ENCODE assay signal across 10 cellular contexts in the genomic region with DNA sequence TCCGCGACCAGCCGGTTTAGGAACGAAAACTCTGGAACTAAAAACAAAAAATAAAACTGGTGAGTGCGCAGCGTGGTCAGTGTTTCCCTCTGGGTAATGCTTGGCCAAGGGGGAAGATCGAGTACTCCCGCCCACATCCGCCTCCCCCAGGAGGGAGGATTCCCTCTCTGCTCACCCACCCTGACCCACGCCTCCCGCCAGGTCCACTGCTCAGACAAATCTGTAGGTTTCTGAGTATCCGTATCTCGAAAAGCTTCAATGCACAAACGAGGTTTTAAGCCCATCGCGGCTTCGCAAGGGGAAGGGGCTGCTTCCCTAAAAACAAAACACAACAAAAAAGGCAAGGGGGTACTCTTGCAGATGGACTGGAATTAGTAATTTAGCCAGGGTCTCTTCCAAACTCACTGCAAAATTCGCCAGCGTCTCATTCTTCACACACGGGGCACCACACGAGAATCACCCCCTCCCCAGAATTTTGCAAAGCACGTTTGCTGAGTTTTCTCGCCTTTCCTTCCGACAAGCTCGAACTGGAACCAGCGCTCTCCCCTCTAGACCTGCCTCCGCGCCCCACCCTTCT.
DNase-seq lines count a peak whose midpoint lies in the region; ATAC-seq and TF ChIP-seq lines count a peak whose summit lies in the region.
"Had no signal": no experiment of that assay in that cellular context is flagged by ENCODE, and none has a peak within 500 bp of the region (broad histone marks: within the 10 kb centered on the region; RNA-seq: fewer than 3 reads in every experiment).

No MANE protein-coding gene starts in this region.

- H3K4me3 ChIP-seq in thymus (ENCODE audit: low read length): peak overlapping the region; percentile 5

- H3K9me3 ChIP-seq in thymus (ENCODE audit: control insufficient read depth): no peaks in the 10 kb centered on the region

- no peaks in the 10 kb centered on the region for H3K36me3 ChIP-seq in thymus (ENCODE audit: control insufficient read depth, insufficient read depth)

- no peak overlapping the region for H3K27ac Mint-ChIP-seq in activated naive CD4-positive, alpha-beta T cell treated with anti-CD3 and anti-CD28 coated beads, Interleukin-2, amount 50 U/mL, for 24 hours
- H3K27ac Mint-ChIP-seq in activated CD4-positive, alpha-beta memory T cell treated with anti-CD3 and anti-CD28 coated beads, Interleukin-2, amount 10 ng/mL, durations not matched to agents 7 days and 5 days: no peak overlapping the region
- H3K27ac Mint-ChIP-seq in memory B cell: no peak overlapping the region
- no peak overlapping the region for H3K27ac Mint-ChIP-seq in Calu3 (ENCODE audit: unreplicated experiment)

- H3K9me3 Mint-ChIP-seq in activated naive CD4-positive, alpha-beta T cell treated with anti-CD3 and anti-CD28 coated beads, Interleukin-2, amount 50 U/mL, for 24 hours: no peaks in the 10 kb centered on the region
- H3K9me3 Mint-ChIP-seq in activated CD4-positive, alpha-beta memory T cell treated with anti-CD3 and anti-CD28 coated beads, Interleukin-2, amount 10 ng/mL, durations not matched to agents 7 days and 5 days: no peaks in the 10 kb centered on the region
- H3K9me3 Mint-ChIP-seq in memory B cell (no peaks in the 10 kb centered on the region), Calu3 (ENCODE audit: low read depth, unreplicated experiment) (peaks cover 2% of the 10 kb centered on the region)

- H3K4me1 ChIP-seq in thymus (ENCODE audit: control insufficient read depth, insufficient read depth, low read length): peaks cover 3% of the 10 kb centered on the region

- H3K27ac ChIP-seq in thymus (ENCODE audit: low read depth): no peak overlapping the region

- peak; percentile 10 for ATAC-seq in memory B cell (ENCODE audit: low read depth)
- ATAC-seq in GM18861 (IDR thresholded peaks at IDR 0.05; ENCODE audit: unreplicated experiment): no peak

- POLR2A ChIA-PET in activated CD4-positive, alpha-beta memory T cell treated with anti-CD3 and anti-CD28 coated beads, Interleukin-2, amount 10 ng/mL, durations not matched to agents 7 days and 5 days (lab: Charles Lee): no interaction called here

- H3K4me1 Mint-ChIP-seq in activated naive CD4-positive, alpha-beta T cell treated with anti-CD3 and anti-CD28 coated beads, Interleukin-2, amount 50 U/mL, for 24 hours: peaks cover 34% of the 10 kb centered on the region
- H3K4me1 Mint-ChIP-seq in activated CD4-positive, alpha-beta memory T cell treated with anti-CD3 and anti-CD28 coated beads, Interleukin-2, amount 10 ng/mL, durations not matched to agents 7 days and 5 days: peaks cover 32% of the 10 kb centered on the region
- H3K4me1 Mint-ChIP-seq in memory B cell: peaks cover 20% of the 10 kb centered on the region
- no peaks in the 10 kb centered on the region for H3K4me1 Mint-ChIP-seq in Calu3 (ENCODE audit: low read depth, unreplicated experiment)

- WGBS in thymus: 7% methylated on average over 28 of the region's 28 CpGs

- no peak for TF ChIP-seq CTCF in Calu3 (IDR thresholded peaks at IDR 0.05; ENCODE audit: unreplicated experiment)

- DNase-seq in activated naive CD4-positive, alpha-beta T cell treated with anti-CD3 and anti-CD28 coated beads, Interleukin-2, amount 50 U/mL, for 16 hours: no peak
- no peak for DNase-seq in activated CD4-positive, alpha-beta memory T cell treated with anti-CD3 and anti-CD28 coated beads, Interleukin-2, amount 10 ng/mL, durations not matched to agents 7 days and 5 days
- no peak for DNase-seq in memory B cell (ENCODE audit: low spot score in 2 of 2)
- no peak for DNase-seq in CD1c-positive myeloid dendritic cell (ENCODE audit: extremely low spot score)
- DNase-seq in Calu3: no peak
- DNase-seq: activated CD8-positive, alpha-beta memory T cell treated with anti-CD3 and anti-CD28 coated beads for 24 hours; KG1 had no signal

- H3K27me3 Mint-ChIP-seq in activated naive CD4-positive, alpha-beta T cell treated with anti-CD3 and anti-CD28 coated beads, Interleukin-2, amount 50 U/mL, for 24 hours: peaks cover 57% of the 10 kb centered on the region
- H3K27me3 Mint-ChIP-seq in activated CD4-positive, alpha-beta memory T cell treated with anti-CD3 and anti-CD28 coated beads, Interleukin-2, amount 10 ng/mL, durations not matched to agents 7 days and 5 days: peaks cover 75% of the 10 kb centered on the region
- H3K27me3 Mint-ChIP-seq in memory B cell: peaks cover 34% of the 10 kb centered on the region
- peaks cover 44% of the 10 kb centered on the region for H3K27me3 Mint-ChIP-seq in Calu3 (ENCODE audit: unreplicated experiment)

- no TSS peak for BruUV-seq in Calu3 (replicated peaks; lab: Mats Ljungman, UMichigan)

- intact Hi-C loops in Calu3 (cut with micrococcal nuclease; ENCODE audit: unreplicated experiment): no loop called here

- peaks cover 81% of the 10 kb centered on the region for H3K27me3 ChIP-seq in thymus (ENCODE audit: control insufficient read depth, insufficient read depth)

- CTCF ChIA-PET in activated CD4-positive, alpha-beta memory T cell treated with anti-CD3 and anti-CD28 coated beads, Interleukin-2, amount 10 ng/mL, durations not matched to agents 7 days and 5 days (lab: Charles Lee): interaction anchor here (0.8 to 1.0 kb wide), 3 partner anchors 28 to 446 kb away, joined by 3 to 5 read pairs (median 5); no protein-coding TSS in a partner anchor
- CTCF ChIA-PET in Calu3 (lab: Charles Lee): no interaction called here

- no peaks in the 10 kb centered on the region for H3K36me3 Mint-ChIP-seq in activated naive CD4-positive, alpha-beta T cell treated with anti-CD3 and anti-CD28 coated beads, Interleukin-2, amount 50 U/mL, for 24 hours
- peaks cover 4% of the 10 kb centered on the region for H3K36me3 Mint-ChIP-seq in activated CD4-positive, alpha-beta memory T cell treated with anti-CD3 and anti-CD28 coated beads, Interleukin-2, amount 10 ng/mL, durations not matched to agents 7 days and 5 days (ENCODE audit: low read depth)
- H3K36me3 Mint-ChIP-seq in memory B cell: peaks cover 2% of the 10 kb centered on the region
- no peaks in the 10 kb centered on the region for H3K36me3 Mint-ChIP-seq in Calu3 (ENCODE audit: insufficient read depth, unreplicated experiment)

- H3K4me3 Mint-ChIP-seq in activated naive CD4-positive, alpha-beta T cell treated with anti-CD3 and anti-CD28 coated beads, Interleukin-2, amount 50 U/mL, for 24 hours: peak overlapping the region; percentile 68
- peak overlapping the region; percentile 52 for H3K4me3 Mint-ChIP-seq in activated CD4-positive, alpha-beta memory T cell treated with anti-CD3 and anti-CD28 coated beads, Interleukin-2, amount 10 ng/mL, durations not matched to agents 7 days and 5 days
- H3K4me3 Mint-ChIP-seq in memory B cell (peak overlapping the region; percentile 88), Calu3 (ENCODE audit: low read depth, unreplicated experiment) (no peak overlapping the region)
